In genomic region chr17:81387235-81388060, GRCh38 we compare ENCODE assay signal across 1 cellular context.
TF ChIP-seq lines count a peak whose summit lies in the region.

No MANE protein-coding gene starts in this region.

TF ChIP-seq in K562, 482 proteins besides CTCF, POLR2A, EP300 and RAD21 (continued from another document and continues in another):
- TF ChIP-seq ARID3B (CRISPR knock-in tag; IDR thresholded peaks at IDR 0.05; ENCODE audit: borderline replicate concordance) (no peak), CXXC5 (CRISPR knock-in tag; IDR thresholded peaks at IDR 0.05) (peak; percentile 60), KLF1 (tag; IDR thresholded peaks at IDR 0.05) (peak; percentile 57; the same call in 1 of the 2 replicates), JUND (IDR thresholded peaks at IDR 0.05; ENCODE audit: borderline replicate concordance, low read depth, low read length) (peak; percentile 58; the same call in 1 of the 2 replicates), JUND (tag; IDR thresholded peaks at IDR 0.05; ENCODE audit: borderline replicate concordance, low read depth, low read length) (no peak; the same call in 2 of the 3 replicates), ZNF316 (IDR thresholded peaks at IDR 0.05) (no peak), MNT (conservative IDR thresholded peaks at IDR 0.05) (0 out of 4 replicates have a peak, but pooled peaks of 1 of the 2 experiments have one; percentile 10), ELF1 (tag; IDR thresholded peaks at IDR 0.05) (no peak), NRF1 (conservative IDR thresholded peaks at IDR 0.05 in 1 of 2, IDR thresholded peaks at IDR 0.05 in 1 of 2) (peak in 1 of 2 experiments; percentile 46; a peak in 1 of 4 replicates), ATF1 (CRISPR knock-in tag; IDR thresholded peaks at IDR 0.05) (no peak), ATF1 (tag; IDR thresholded peaks at IDR 0.05) (peak; percentile 82), CBX3 (IDR thresholded peaks at IDR 0.05; ENCODE audit: borderline replicate concordance in 1 of 2, low read length in 2 of 2) (no peak), CTBP1 (IDR thresholded peaks at IDR 0.05; ENCODE audit: borderline replicate concordance) (peak; percentile 61), RNF2 (IDR thresholded peaks at IDR 0.05) (peak; percentile 76; the same call in 1 of the 2 replicates), MEIS2 (IDR thresholded peaks at IDR 0.05; ENCODE audit: partially characterized antibody) (peak; percentile 93), ARID2 (IDR thresholded peaks at IDR 0.05) (0 out of 2 replicates have a peak, but pooled peaks have one; percentile 22), HNRNPLL (IDR thresholded peaks at IDR 0.05; ENCODE audit: low read depth, low read length, poor library complexity, severe bottlenecking) (peak; percentile 32), HDGF (IDR thresholded peaks at IDR 0.05) (no peak), FOSL1 (tag; conservative IDR thresholded peaks at IDR 0.05) (no peak; the same call in 1 of the 2 replicates), SMARCE1 (IDR thresholded peaks at IDR 0.05) (0 out of 2 replicates have a peak, but pooled peaks have one; percentile 36), ZKSCAN3 (CRISPR knock-in tag; IDR thresholded peaks at IDR 0.05) (no peak), ZNF639 (CRISPR knock-in tag; conservative IDR thresholded peaks at IDR 0.05 in 1 of 2, IDR thresholded peaks at IDR 0.05 in 1 of 2) (peak in 1 of 2 experiments; percentile 57; a peak in 1 of 4 replicates), ZNF395 (CRISPR knock-in tag; IDR thresholded peaks at IDR 0.05) (0 out of 2 replicates have a peak, but pooled peaks have one; percentile 13), ERF (CRISPR knock-in tag; IDR thresholded peaks at IDR 0.05) (0 out of 2 replicates have a peak, but pooled peaks have one; percentile 21), THAP12 (CRISPR knock-in tag; IDR thresholded peaks at IDR 0.05) (no peak), E2F3 (CRISPR knock-in tag; IDR thresholded peaks at IDR 0.05) (0 out of 2 replicates have a peak, but pooled peaks have one; percentile 8), HDAC1 (IDR thresholded peaks at IDR 0.05) (peak in 1 of 2 experiments; percentile 41; a peak in 1 of 4 replicates), ZBED1 (IDR thresholded peaks at IDR 0.05) (peak; percentile 23; the same call in 1 of the 2 replicates), CREM (IDR thresholded peaks at IDR 0.05; ENCODE audit: low read depth) (peak; percentile 83)
- TF ChIP-seq, protein P1, sequence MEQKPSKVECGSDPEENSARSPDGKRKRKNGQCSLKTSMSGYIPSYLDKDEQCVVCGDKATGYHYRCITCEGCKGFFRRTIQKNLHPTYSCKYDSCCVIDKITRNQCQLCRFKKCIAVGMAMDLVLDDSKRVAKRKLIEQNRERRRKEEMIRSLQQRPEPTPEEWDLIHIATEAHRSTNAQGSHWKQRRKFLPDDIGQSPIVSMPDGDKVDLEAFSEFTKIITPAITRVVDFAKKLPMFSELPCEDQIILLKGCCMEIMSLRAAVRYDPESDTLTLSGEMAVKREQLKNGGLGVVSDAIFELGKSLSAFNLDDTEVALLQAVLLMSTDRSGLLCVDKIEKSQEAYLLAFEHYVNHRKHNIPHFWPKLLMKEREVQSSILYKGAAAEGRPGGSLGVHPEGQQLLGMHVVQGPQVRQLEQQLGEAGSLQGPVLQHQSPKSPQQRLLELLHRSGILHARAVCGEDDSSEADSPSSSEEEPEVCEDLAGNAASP (IDR thresholded peaks at IDR 0.05) = no peak
- TF ChIP-seq, protein P2, sequence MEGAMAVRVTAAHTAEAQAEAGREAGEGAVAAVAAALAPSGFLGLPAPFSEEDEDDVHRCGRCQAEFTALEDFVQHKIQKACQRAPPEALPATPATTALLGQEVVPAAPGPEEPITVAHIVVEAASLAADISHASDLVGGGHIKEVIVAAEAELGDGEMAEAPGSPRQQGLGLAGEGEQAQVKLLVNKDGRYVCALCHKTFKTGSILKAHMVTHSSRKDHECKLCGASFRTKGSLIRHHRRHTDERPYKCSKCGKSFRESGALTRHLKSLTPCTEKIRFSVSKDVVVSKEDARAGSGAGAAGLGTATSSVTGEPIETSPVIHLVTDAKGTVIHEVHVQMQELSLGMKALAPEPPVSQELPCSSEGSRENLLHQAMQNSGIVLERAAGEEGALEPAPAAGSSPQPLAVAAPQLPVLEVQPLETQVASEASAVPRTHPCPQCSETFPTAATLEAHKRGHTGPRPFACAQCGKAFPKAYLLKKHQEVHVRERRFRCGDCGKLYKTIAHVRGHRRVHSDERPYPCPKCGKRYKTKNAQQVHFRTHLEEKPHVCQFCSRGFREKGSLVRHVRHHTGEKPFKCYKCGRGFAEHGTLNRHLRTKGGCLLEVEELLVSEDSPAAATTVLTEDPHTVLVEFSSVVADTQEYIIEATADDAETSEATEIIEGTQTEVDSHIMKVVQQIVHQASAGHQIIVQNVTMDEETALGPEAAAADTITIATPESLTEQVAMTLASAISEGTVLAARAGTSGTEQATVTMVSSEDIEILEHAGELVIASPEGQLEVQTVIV (CRISPR knock-in tag; IDR thresholded peaks at IDR 0.05; ENCODE audit: borderline replicate concordance) = 0 out of 2 replicates have a peak, but pooled peaks have one; percentile 17
- TF ChIP-seq, protein P3, sequence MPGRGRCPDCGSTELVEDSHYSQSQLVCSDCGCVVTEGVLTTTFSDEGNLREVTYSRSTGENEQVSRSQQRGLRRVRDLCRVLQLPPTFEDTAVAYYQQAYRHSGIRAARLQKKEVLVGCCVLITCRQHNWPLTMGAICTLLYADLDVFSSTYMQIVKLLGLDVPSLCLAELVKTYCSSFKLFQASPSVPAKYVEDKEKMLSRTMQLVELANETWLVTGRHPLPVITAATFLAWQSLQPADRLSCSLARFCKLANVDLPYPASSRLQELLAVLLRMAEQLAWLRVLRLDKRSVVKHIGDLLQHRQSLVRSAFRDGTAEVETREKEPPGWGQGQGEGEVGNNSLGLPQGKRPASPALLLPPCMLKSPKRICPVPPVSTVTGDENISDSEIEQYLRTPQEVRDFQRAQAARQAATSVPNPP (IDR thresholded peaks at IDR 0.05; ENCODE audit: borderline replicate concordance, insufficient read depth, insufficient read length) = no peak
- TF ChIP-seq, protein P4, sequence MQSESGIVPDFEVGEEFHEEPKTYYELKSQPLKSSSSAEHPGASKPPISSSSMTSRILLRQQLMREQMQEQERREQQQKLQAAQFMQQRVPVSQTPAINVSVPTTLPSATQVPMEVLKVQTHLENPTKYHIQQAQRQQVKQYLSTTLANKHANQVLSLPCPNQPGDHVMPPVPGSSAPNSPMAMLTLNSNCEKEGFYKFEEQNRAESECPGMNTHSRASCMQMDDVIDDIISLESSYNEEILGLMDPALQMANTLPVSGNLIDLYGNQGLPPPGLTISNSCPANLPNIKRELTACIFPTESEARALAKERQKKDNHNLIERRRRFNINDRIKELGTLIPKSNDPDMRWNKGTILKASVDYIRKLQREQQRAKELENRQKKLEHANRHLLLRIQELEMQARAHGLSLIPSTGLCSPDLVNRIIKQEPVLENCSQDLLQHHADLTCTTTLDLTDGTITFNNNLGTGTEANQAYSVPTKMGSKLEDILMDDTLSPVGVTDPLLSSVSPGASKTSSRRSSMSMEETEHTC (IDR thresholded peaks at IDR 0.05) = 0 out of 2 replicates have a peak, but pooled peaks have one; percentile 12
- TF ChIP-seq, protein P5, sequence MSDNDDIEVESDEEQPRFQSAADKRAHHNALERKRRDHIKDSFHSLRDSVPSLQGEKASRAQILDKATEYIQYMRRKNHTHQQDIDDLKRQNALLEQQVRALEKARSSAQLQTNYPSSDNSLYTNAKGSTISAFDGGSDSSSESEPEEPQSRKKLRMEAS (CRISPR knock-in tag; IDR thresholded peaks at IDR 0.05) = 0 out of 2 replicates have a peak, but pooled peaks have one; percentile 33
